9 cellular contexts compared by ENCODE assay signal in the genomic region with DNA sequence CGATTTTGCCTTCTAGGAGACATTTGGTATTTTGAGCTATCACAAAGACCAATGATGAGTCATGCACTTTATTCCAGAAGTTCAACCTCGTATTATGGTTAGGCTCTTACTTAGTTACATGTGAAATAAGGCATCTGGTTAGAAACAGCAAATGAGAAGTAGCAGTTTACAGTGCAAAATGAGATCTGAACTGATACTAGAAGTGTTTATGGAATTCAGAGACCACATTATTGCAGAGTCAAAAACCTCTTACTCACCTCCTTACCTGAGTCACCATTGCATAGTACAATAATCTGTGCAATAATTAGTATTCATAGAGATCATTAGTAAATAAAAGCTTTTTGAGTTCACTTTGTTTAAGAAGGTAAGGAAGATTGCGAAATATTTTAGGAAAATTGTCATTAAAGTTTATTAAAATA. TPM values are rescaled to one million over a fixed set of nuclear protein-coding genes. Genes with fewer than 3 reads are reported as not detected.
DNase-seq lines count a peak whose midpoint lies in the region; ATAC-seq, FAIRE-seq and TF ChIP-seq lines count a peak whose summit lies in the region.
"Had no signal": no experiment of that assay in that cellular context is flagged by ENCODE, and none has a peak within 500 bp of the region (broad histone marks: within the 10 kb centered on the region; RNA-seq: fewer than 3 reads in every experiment).

No MANE protein-coding gene starts in this region.

- no peaks in the 10 kb centered on the region for H3K9me3 ChIP-seq in upper lobe of left lung
- H3K9me3 ChIP-seq: right atrium auricular region had no signal

- no peak for DNase-seq in left ventricle myocardium superior
- DNase-seq in cardiac septum (ENCODE audit: low spot score), result no peak
- peak; percentile 40 for DNase-seq in RCC 7860 (ENCODE audit: low spot score)
- DNase-seq in fibroblast of peridontal ligament (ENCODE audit: extremely low read depth), result peak; percentile 75
- DNase-seq in urothelium cell line (ENCODE audit: low spot score), result peak; percentile 6
- no peak for DNase-seq in amygdala (lab: John Stamatoyannopoulos, UW)
- DNase-seq in upper lobe of left lung, result no peak
- DNase-seq in activated effector memory CD4-positive, alpha-beta T cell treated with anti-CD3 and anti-CD28 coated beads, Interleukin-2, amount 50 U/mL, for 16 hours, result no peak

- no peaks in the 10 kb centered on the region for H3K27me3 ChIP-seq in upper lobe of left lung
- H3K27me3 ChIP-seq: right atrium auricular region had no signal

- TF ChIP-seq POLR2A in upper lobe of left lung (IDR thresholded peaks at IDR 0.05), result no peak

- H3K36me3 ChIP-seq in upper lobe of left lung, result peaks cover 0 to 19% (median 0%) of the 10 kb centered on the region in 4 donors
- H3K36me3 ChIP-seq: right atrium auricular region had no signal

- TF ChIP-seq CTCF in upper lobe of left lung (IDR thresholded peaks at IDR 0.05), result no peak

- no peak overlapping the region for H3K4me3 ChIP-seq in upper lobe of left lung
- H3K4me3 ChIP-seq: right atrium auricular region had no signal

- TF ChIP-seq EP300 in upper lobe of left lung (IDR thresholded peaks at IDR 0.05), result no peak

- 66 to 79% methylated on average over 3 of the region's 3 CpGs for WGBS in upper lobe of left lung, 2 donors

- intact Hi-C loops in left ventricle myocardium superior (cut with micrococcal nuclease), result no loop called here
- intact Hi-C loops in cardiac septum (cut with DNase I), result loop anchor here (5.0 kb wide), 1 partner anchor 40 kb away; a partner anchor contains a TSS

- H3K27ac ChIP-seq in upper lobe of left lung, result no peak overlapping the region
- H3K27ac ChIP-seq: right atrium auricular region had no signal

- ATAC-seq in left ventricle myocardium superior (peak; percentile 43), upper lobe of left lung (ENCODE audit: low FRiP score in 2 of 2) (no peak)

- FAIRE-seq in RCC 7860 (lab: Jason Lieb, UNC) (peak; percentile 70), urothelium cell line (lab: Jason Lieb, UNC) (peak; percentile 58)

- H3K4me1 ChIP-seq in upper lobe of left lung, result peaks cover 1 to 8% (median 2%) of the 10 kb centered on the region in 4 donors

RNA-seq across cellular contexts. Expression of a gene that starts 38.7 kb away (rescaled TPM):
- total RNA-seq in left ventricle myocardium superior (29.3 TPM), cardiac septum (26.6 TPM), upper lobe of left lung (10 to 100 TPM; 17.4 to 38.8 (median 29.2) TPM)

Comparison
In these comparisons a context has a peak if more than half of its experiments do, and no peak if none do; other contexts are left out.
1. DNase-seq: peak in RCC 7860 (single experiment), fibroblast of peridontal ligament (single experiment) and urothelium cell line (single experiment); none in left ventricle myocardium superior (single experiment), cardiac septum (single experiment), amygdala (0 of 56), upper lobe of left lung (0 of 2) and activated effector memory CD4-positive, alpha-beta T cell treated with anti-CD3 and anti-CD28 coated beads, Interleukin-2, amount 50 U/mL, for 16 hours (single experiment).